Comparison of ENCODE assay signal across 8 cellular contexts in genomic region chr7:93921607-93922446, GRCh38. TPM values are rescaled to one million over a fixed set of nuclear protein-coding genes. Genes with fewer than 3 reads are reported as not detected.
DNase-seq lines count a peak whose midpoint lies in the region; ATAC-seq, FAIRE-seq and TF ChIP-seq lines count a peak whose summit lies in the region.

TSS of gene GNG11 (plus strand) at chr7:93921735. CDS start at chr7:93922138, 403 bp downstream.

- H3K79me2 ChIP-seq in smooth muscle cell (ENCODE audit: low read depth) = peaks cover 17% of the 10 kb centered on the region

- H3K4me1 ChIP-seq in BLaER1 = peaks cover 16% of the 10 kb centered on the region
- H3K4me1 ChIP-seq in kidney (ENCODE audit: control insufficient read depth in 1 of 2, insufficient read depth in 1 of 2, low read depth in 1 of 2, low read length in 2 of 2) = peaks cover under 1 to 10% of the 10 kb centered on the region in 2 donors
- peaks cover 24% of the 10 kb centered on the region for H3K4me1 ChIP-seq in smooth muscle cell (ENCODE audit: low read depth)

- FAIRE-seq in kidney (lab: Jason Lieb, UNC) = no peak

- H3K27me3 ChIP-seq in BLaER1 (no peaks in the 10 kb centered on the region), smooth muscle cell (ENCODE audit: low read depth) (no peaks in the 10 kb centered on the region)

- DNase-seq in SK-N-DZ (ENCODE audit: low spot score) (peak; percentile 31), kidney (peak; percentile 92), smooth muscle cell (lab: John Stamatoyannopoulos, UW; ENCODE audit: unreplicated experiment) (peak; percentile 42), NCI-H187 (lab: John Stamatoyannopoulos, UW) (no peak)

- H3K36me3 ChIP-seq in BLaER1 (no peaks in the 10 kb centered on the region), kidney (ENCODE audit: control insufficient read depth in 1 of 2, insufficient read depth in 2 of 2, low read length in 2 of 2) (no peaks in the 10 kb centered on the region), smooth muscle cell (ENCODE audit: low read depth) (peaks cover 6% of the 10 kb centered on the region)

- WGBS in smooth muscle cell (ENCODE audit: low lambda C conversion rate) = 3% methylated on average over 38 of the region's 38 CpGs

- peak; percentile 95 for ATAC-seq in GM19025 (IDR thresholded peaks at IDR 0.05; ENCODE audit: low read depth, unreplicated experiment)
- ATAC-seq in HG03103 (IDR thresholded peaks at IDR 0.05; ENCODE audit: low read depth, unreplicated experiment) = peak; percentile 89

- H3K27ac ChIP-seq in BLaER1 (peak within 1 kb of the TSS; percentile 70), cingulate gyrus (ENCODE audit: low read depth, low read length) (peak within 1 kb of the TSS; percentile 84), kidney (ENCODE audit: low read depth in 2 of 2, low read length in 2 of 2) (peak within 1 kb of the TSS; percentile 88 to 89), smooth muscle cell (ENCODE audit: low read depth) (peak within 1 kb of the TSS; percentile 76)

- no peaks in the 10 kb centered on the region for H4K20me1 ChIP-seq in BLaER1
- H4K20me1 ChIP-seq in smooth muscle cell (ENCODE audit: low read depth) = no peaks in the 10 kb centered on the region

- H3K4me2 ChIP-seq in BLaER1 (peak within 1 kb of the TSS; percentile 93), smooth muscle cell (peak within 1 kb of the TSS; percentile 85)

- H3K4me3 ChIP-seq in BLaER1 (peak within 1 kb of the TSS; percentile 66), kidney (ENCODE audit: low read length in 2 of 2) (peak within 1 kb of the TSS; percentile 83 to 87), smooth muscle cell (peak within 1 kb of the TSS; percentile 55)

- no peaks in the 10 kb centered on the region for H3K9me3 ChIP-seq in BLaER1
- H3K9me3 ChIP-seq in kidney (ENCODE audit: control insufficient read depth in 1 of 2, low read length in 2 of 2) = no peaks in the 10 kb centered on the region
- no peaks in the 10 kb centered on the region for H3K9me3 ChIP-seq in smooth muscle cell (replicated peaks; ENCODE audit: low read depth)

- peak within 1 kb of the TSS; percentile 68 for H2AFZ ChIP-seq in smooth muscle cell (ENCODE audit: low read depth)

- TF ChIP-seq CTCF in kidney (IDR thresholded peaks at IDR 0.05; ENCODE audit: borderline replicate concordance, extremely low read depth, insufficient read depth) = no peak
- no peak for TF ChIP-seq CTCF in smooth muscle cell (IDR thresholded peaks at IDR 0.05; ENCODE audit: borderline replicate concordance, insufficient read depth, poor library complexity, severe bottlenecking)

- H3K9ac ChIP-seq in BLaER1 (peak within 1 kb of the TSS; percentile 74), kidney (ENCODE audit: low read length in 2 of 2) (peak within 1 kb of the TSS; percentile 77 to 88), smooth muscle cell (ENCODE audit: low read depth) (peak within 1 kb of the TSS; percentile 77)

- H3F3A ChIP-seq in smooth muscle cell (ENCODE audit: low read depth) = peaks cover 7% of the 10 kb centered on the region

- intact Hi-C loops in kidney (cut with DNase I) = loop anchor here (10.0 kb wide), 1 partner anchor 73 kb away; no protein-coding TSS in a partner anchor

RNA-seq across cellular contexts. Expression of gene GNG11, which starts in this region (rescaled TPM):
- polyA plus RNA-seq in SK-N-DZ (2014; cell fraction: cytosol; rRNA removed) = not detected in 2 replicates
- polyA plus RNA-seq in SK-N-DZ (2014; cell fraction: nucleus; rRNA removed) = 0.07 TPM in 1 of 2 replicates, not detected in the other
- total RNA-seq in kidney = 23.1 TPM
- 45.0 TPM for polyA plus RNA-seq in kidney (ENCODE audit: insufficient read depth, low read depth, low replicate concordance)
- total RNA-seq in smooth muscle cell = 13.4 and 18.9 TPM in 2 replicates
- 22.3 and 31.2 TPM in 2 replicates for polyA plus RNA-seq in smooth muscle cell

Comparison
In these comparisons a context has a peak if more than half of its experiments do, and no peak if none do; other contexts are left out.
1. DNase-seq: peak in SK-N-DZ (single experiment), kidney (single experiment) and smooth muscle cell (single experiment); none in NCI-H187 (0 of 2).
2. Peak in every context shown above with its lines, with median percentiles within 50 percentile points of each other: H3K27ac ChIP-seq, H3K4me3 ChIP-seq and H3K9ac ChIP-seq.